Comparison of ENCODE assay signal across 1 cellular context in the genomic region with DNA sequence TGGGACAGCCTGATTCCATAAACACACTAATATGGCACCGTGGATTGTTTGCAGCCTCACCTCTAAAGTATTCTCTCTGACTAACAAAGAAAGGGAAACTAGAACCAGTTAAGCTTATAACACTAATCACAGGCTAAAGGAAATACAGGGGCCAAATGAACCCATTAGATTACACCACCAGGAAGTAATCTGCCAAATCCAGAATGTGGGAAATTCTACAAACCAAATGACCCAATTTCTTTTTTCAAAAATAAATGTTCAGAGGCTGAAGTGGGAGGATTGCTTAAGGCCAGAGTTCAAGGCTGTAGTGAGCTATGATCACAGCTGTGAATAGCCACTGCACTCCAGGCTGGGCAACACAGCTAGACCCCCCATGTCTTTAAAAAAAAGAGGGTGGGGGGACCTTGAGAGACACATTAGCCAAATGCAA.
TF ChIP-seq lines count a peak whose summit lies in the region.

No MANE protein-coding gene starts in this region.

TF ChIP-seq in A549, 52 proteins besides CTCF, POLR2A, EP300 and RAD21 (continued from another document):
- TF ChIP-seq, protein P1, sequence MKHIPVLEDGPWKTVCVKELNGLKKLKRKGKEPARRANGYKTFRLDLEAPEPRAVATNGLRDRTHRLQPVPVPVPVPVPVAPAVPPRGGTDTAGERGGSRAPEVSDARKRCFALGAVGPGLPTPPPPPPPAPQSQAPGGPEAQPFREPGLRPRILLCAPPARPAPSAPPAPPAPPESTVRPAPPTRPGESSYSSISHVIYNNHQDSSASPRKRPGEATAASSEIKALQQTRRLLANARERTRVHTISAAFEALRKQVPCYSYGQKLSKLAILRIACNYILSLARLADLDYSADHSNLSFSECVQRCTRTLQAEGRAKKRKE (CRISPR knock-in tag; IDR thresholded peaks at IDR 0.05; ENCODE audit: low read depth): no peak
- TF ChIP-seq CEBPB (IDR thresholded peaks at IDR 0.05) (no peak), CBX2 (IDR thresholded peaks at IDR 0.05; ENCODE audit: borderline replicate concordance, low read depth) (no peak), RNF2 (IDR thresholded peaks at IDR 0.05; ENCODE audit: borderline replicate concordance, low read depth) (no peak), FOSB (CRISPR knock-in tag; IDR thresholded peaks at IDR 0.05) (no peak)
- TF ChIP-seq, protein P2, sequence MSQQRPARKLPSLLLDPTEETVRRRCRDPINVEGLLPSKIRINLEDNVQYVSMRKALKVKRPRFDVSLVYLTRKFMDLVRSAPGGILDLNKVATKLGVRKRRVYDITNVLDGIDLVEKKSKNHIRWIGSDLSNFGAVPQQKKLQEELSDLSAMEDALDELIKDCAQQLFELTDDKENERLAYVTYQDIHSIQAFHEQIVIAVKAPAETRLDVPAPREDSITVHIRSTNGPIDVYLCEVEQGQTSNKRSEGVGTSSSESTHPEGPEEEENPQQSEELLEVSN (IDR thresholded peaks at IDR 0.05; ENCODE audit: borderline replicate concordance, low read depth): no peak
- TF ChIP-seq, protein P3, sequence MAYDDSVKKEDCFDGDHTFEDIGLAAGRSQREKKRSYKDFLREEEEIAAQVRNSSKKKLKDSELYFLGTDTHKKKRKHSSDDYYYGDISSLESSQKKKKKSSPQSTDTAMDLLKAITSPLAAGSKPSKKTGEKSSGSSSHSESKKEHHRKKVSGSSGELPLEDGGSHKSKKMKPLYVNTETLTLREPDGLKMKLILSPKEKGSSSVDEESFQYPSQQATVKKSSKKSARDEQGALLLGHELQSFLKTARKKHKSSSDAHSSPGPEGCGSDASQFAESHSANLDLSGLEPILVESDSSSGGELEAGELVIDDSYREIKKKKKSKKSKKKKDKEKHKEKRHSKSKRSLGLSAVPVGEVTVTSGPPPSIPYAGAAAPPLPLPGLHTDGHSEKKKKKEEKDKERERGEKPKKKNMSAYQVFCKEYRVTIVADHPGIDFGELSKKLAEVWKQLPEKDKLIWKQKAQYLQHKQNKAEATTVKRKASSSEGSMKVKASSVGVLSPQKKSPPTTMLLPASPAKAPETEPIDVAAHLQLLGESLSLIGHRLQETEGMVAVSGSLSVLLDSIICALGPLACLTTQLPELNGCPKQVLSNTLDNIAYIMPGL (CRISPR knock-in tag; IDR thresholded peaks at IDR 0.05; ENCODE audit: borderline replicate concordance): no peak
- TF ChIP-seq, protein P4, sequence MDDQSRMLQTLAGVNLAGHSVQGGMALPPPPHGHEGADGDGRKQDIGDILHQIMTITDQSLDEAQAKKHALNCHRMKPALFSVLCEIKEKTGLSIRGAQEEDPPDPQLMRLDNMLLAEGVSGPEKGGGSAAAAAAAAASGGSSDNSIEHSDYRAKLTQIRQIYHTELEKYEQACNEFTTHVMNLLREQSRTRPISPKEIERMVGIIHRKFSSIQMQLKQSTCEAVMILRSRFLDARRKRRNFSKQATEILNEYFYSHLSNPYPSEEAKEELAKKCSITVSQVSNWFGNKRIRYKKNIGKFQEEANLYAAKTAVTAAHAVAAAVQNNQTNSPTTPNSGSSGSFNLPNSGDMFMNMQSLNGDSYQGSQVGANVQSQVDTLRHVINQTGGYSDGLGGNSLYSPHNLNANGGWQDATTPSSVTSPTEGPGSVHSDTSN (IDR thresholded peaks at IDR 0.05): no peak
